Comparison of ENCODE assay signal across 38 cellular contexts in genomic region chrY:20681935-20682334, GRCh38.
"Had no signal": no experiment of that assay in that cellular context is flagged by ENCODE, and none has a peak within 500 bp of the region (broad histone marks: within the 10 kb centered on the region; RNA-seq: fewer than 3 reads in every experiment).

No MANE protein-coding gene starts in this region.

- H3K27ac ChIP-seq: ascending aorta, cardiac muscle cell, VCaP had no signal

- ATAC-seq: activated CD4-positive, alpha-beta T cell treated with anti-CD3 and anti-CD28 coated beads for 36 hours; activated CD4-positive, CD25-positive, alpha-beta regulatory T cell treated with anti-CD3 and anti-CD28 coated beads, Interleukin-2, amount 50 U/mL, for 24 hours; activated CD8-positive, alpha-beta memory T cell treated with anti-CD3 and anti-CD28 coated beads, Interleukin-2, amount 10 ng/mL, durations not matched to agents 7 days and 5 days; activated CD8-positive, alpha-beta T cell treated with anti-CD3 and anti-CD28 coated beads, Interleukin-2, amount 10 ng/mL, durations not matched to agents 7 days and 5 days; activated naive CD8-positive, alpha-beta T cell treated with anti-CD3 and anti-CD28 coated beads, Interleukin-2, amount 50 U/mL, for 24 hours had no signal

- H3K36me3 ChIP-seq: ascending aorta, cardiac muscle cell had no signal

- H3K36me3 Mint-ChIP-seq: activated CD8-positive, alpha-beta memory T cell treated with anti-CD3 and anti-CD28 coated beads, Interleukin-2, amount 10 ng/mL, durations not matched to agents 7 days and 5 days; activated naive CD4-positive, alpha-beta T cell treated with anti-CD3 and anti-CD28 coated beads, Interleukin-2, amount 50 U/mL, for 24 hours; activated naive CD8-positive, alpha-beta T cell treated with anti-CD3 and anti-CD28 coated beads, Interleukin-2, amount 10 ng/mL, durations not matched to agents 7 days and 5 days; brain had no signal

- H3K9me3 ChIP-seq: ascending aorta had no signal

- H3K4me3 Mint-ChIP-seq: activated CD4-positive, alpha-beta memory T cell treated with anti-CD3 and anti-CD28 coated beads, Interleukin-2, amount 10 ng/mL, durations not matched to agents 7 days and 5 days; activated CD4-positive, alpha-beta T cell treated with anti-CD3 and anti-CD28 coated beads for 36 hours; activated CD4-positive, alpha-beta T cell treated with anti-CD3 and anti-CD28 coated beads, Interleukin-2, amount 10 ng/mL, durations not matched to agents 7 days and 5 days; activated CD8-positive, alpha-beta memory T cell treated with anti-CD3 and anti-CD28 coated beads, Interleukin-2, amount 10 ng/mL, durations not matched to agents 7 days and 5 days; activated CD8-positive, alpha-beta T cell treated with anti-CD3 and anti-CD28 coated beads, Interleukin-2, amount 10 ng/mL, durations not matched to agents 7 days and 5 days; activated naive CD4-positive, alpha-beta T cell treated with anti-CD3 and anti-CD28 coated beads, Interleukin-2, amount 10 ng/mL, durations not matched to agents 7 days and 5 days; activated naive CD4-positive, alpha-beta T cell treated with anti-CD3 and anti-CD28 coated beads, Interleukin-2, amount 50 U/mL, for 24 hours; activated naive CD8-positive, alpha-beta T cell; activated naive CD8-positive, alpha-beta T cell treated with anti-CD3 and anti-CD28 coated beads, Interleukin-2, amount 10 ng/mL, durations not matched to agents 7 days and 5 days; activated naive CD8-positive, alpha-beta T cell treated with anti-CD3 and anti-CD28 coated beads, Interleukin-2, amount 50 U/mL, for 24 hours; activated T-cell treated with anti-CD3 and anti-CD28 coated beads, Interleukin-2, amount 50 U/mL, for 24 hours; brain; central memory CD8-positive, alpha-beta T cell; T-helper 1 cell treated with Interleukin-12 subunit alpha and Interleukin-12 subunit beta and Interleukin-4 antibody, amounts not matched to agents 30 μg/mL and 1 μg/mL, for 36 hours; T-helper 2 cell treated with Interferon-gamma antibody and Interleukin-4, amounts not matched to agents 5 μg/mL and 100 μg/mL, for 36 hours had no signal

- H3K9me3 Mint-ChIP-seq: activated CD4-positive, alpha-beta memory T cell treated with anti-CD3 and anti-CD28 coated beads, Interleukin-2, amount 10 ng/mL, durations not matched to agents 7 days and 5 days; activated T-cell treated with anti-CD3 and anti-CD28 coated beads, Interleukin-2, amount 50 U/mL, for 24 hours; central memory CD8-positive, alpha-beta T cell had no signal

- H3K27me3 ChIP-seq: ascending aorta, cardiac muscle cell had no signal

- DNase-seq: activated CD4-positive, alpha-beta memory T cell treated with anti-CD3 and anti-CD28 coated beads, Interleukin-2, amount 10 ng/mL, durations not matched to agents 7 days and 5 days; activated CD4-positive, alpha-beta T cell treated with anti-CD3 and anti-CD28 coated beads for 1 hour; activated CD4-positive, alpha-beta T cell treated with anti-CD3 and anti-CD28 coated beads for 36 hours; activated CD4-positive, alpha-beta T cell treated with anti-CD3 and anti-CD28 coated beads for 48 hours; activated CD4-positive, alpha-beta T cell treated with anti-CD3 and anti-CD28 coated beads, Interleukin-2, amount 10 ng/mL, durations not matched to agents 7 days and 5 days; activated CD4-positive, alpha-beta T cell treated with anti-CD3 and anti-CD28 coated beads, Interleukin-2, amount 50 U/mL, for 48 hours; activated CD4-positive, CD25-positive, alpha-beta regulatory T cell; activated CD8-positive, alpha-beta memory T cell treated with anti-CD3 and anti-CD28 coated beads for 24 hours; activated CD8-positive, alpha-beta memory T cell treated with anti-CD3 and anti-CD28 coated beads, Interleukin-2, amount 10 ng/mL, durations not matched to agents 7 days and 5 days; activated CD8-positive, alpha-beta memory T cell treated with anti-CD3 and anti-CD28 coated beads, Interleukin-2, amount 50 U/mL, for 48 hours; activated CD8-positive, alpha-beta T cell treated with anti-CD3 and anti-CD28 coated beads, Interleukin-2, amount 10 ng/mL, durations not matched to agents 7 days and 5 days; activated effector memory CD4-positive, alpha-beta T cell treated with Interleukin-2 at 50 U/mL for 16 hours; activated gamma-delta T cell; activated naive CD4-positive, alpha-beta T cell treated with anti-CD3 and anti-CD28 coated beads, Interleukin-2, amount 10 ng/mL, durations not matched to agents 7 days and 5 days; activated naive CD4-positive, alpha-beta T cell treated with Interleukin-2 at 50 U/mL for 16 hours; activated naive CD8-positive, alpha-beta T cell treated with anti-CD3 and anti-CD28 coated beads, Interleukin-2, amount 10 ng/mL, durations not matched to agents 7 days and 5 days; activated naive CD8-positive, alpha-beta T cell treated with anti-CD3 and anti-CD28 coated beads, Interleukin-2, amount 50 U/mL, for 24 hours; activated T-cell treated with anti-CD3 and anti-CD28 coated beads, Interleukin-2, amount 50 U/mL, for 24 hours; activated T-cell treated with anti-CD3 and anti-CD28 coated beads, Interleukin-2, amount 50 U/mL, for 48 hours; amygdala; anterior cingulate cortex; caudate nucleus; cerebellar nuclear complex; T-helper 2 cell; T-helper 9 cell had no signal

- H3K4me1 ChIP-seq: ascending aorta had no signal

- H3K27ac Mint-ChIP-seq: activated CD4-positive, alpha-beta memory T cell treated with anti-CD3 and anti-CD28 coated beads, Interleukin-2, amount 10 ng/mL, durations not matched to agents 7 days and 5 days; activated CD4-positive, alpha-beta T cell treated with anti-CD3 and anti-CD28 coated beads for 36 hours; activated CD4-positive, alpha-beta T cell treated with anti-CD3 and anti-CD28 coated beads, Interleukin-2, amount 10 ng/mL, durations not matched to agents 7 days and 5 days; activated CD8-positive, alpha-beta memory T cell treated with anti-CD3 and anti-CD28 coated beads, Interleukin-2, amount 10 ng/mL, durations not matched to agents 7 days and 5 days; activated CD8-positive, alpha-beta T cell treated with anti-CD3 and anti-CD28 coated beads, Interleukin-2, amount 10 ng/mL, durations not matched to agents 7 days and 5 days; activated naive CD4-positive, alpha-beta T cell treated with anti-CD3 and anti-CD28 coated beads, Interleukin-2, amount 10 ng/mL, durations not matched to agents 7 days and 5 days; activated naive CD4-positive, alpha-beta T cell treated with anti-CD3 and anti-CD28 coated beads, Interleukin-2, amount 50 U/mL, for 24 hours; activated naive CD8-positive, alpha-beta T cell; activated naive CD8-positive, alpha-beta T cell treated with anti-CD3 and anti-CD28 coated beads, Interleukin-2, amount 10 ng/mL, durations not matched to agents 7 days and 5 days; activated naive CD8-positive, alpha-beta T cell treated with anti-CD3 and anti-CD28 coated beads, Interleukin-2, amount 50 U/mL, for 24 hours; activated T-cell treated with anti-CD3 and anti-CD28 coated beads, Interleukin-2, amount 50 U/mL, for 24 hours; activated T-helper 2 cell treated with anti-CD3 and anti-CD28 coated beads, Interferon-gamma antibody, Interleukin-2, Interleukin-4, amounts not matched to agents 10 μg/mL and 5 μg/mL and 100 μg/mL, durations not matched to agents 14 hours and 24 hours and 36 hours; brain; T-helper 1 cell treated with Interleukin-12 subunit alpha and Interleukin-12 subunit beta and Interleukin-4 antibody, amounts not matched to agents 30 μg/mL and 1 μg/mL, for 36 hours; T-helper 2 cell treated with Interferon-gamma antibody and Interleukin-4, amounts not matched to agents 5 μg/mL and 100 μg/mL, for 36 hours had no signal

- H3K4me1 Mint-ChIP-seq: activated CD4-positive, alpha-beta memory T cell treated with anti-CD3 and anti-CD28 coated beads, Interleukin-2, amount 10 ng/mL, durations not matched to agents 7 days and 5 days; activated naive CD4-positive, alpha-beta T cell treated with anti-CD3 and anti-CD28 coated beads, Interleukin-2, amount 10 ng/mL, durations not matched to agents 7 days and 5 days; brain had no signal

- H3K27me3 Mint-ChIP-seq: activated CD4-positive, alpha-beta memory T cell treated with anti-CD3 and anti-CD28 coated beads, Interleukin-2, amount 10 ng/mL, durations not matched to agents 7 days and 5 days; activated CD4-positive, alpha-beta T cell treated with anti-CD3 and anti-CD28 coated beads for 36 hours; activated CD4-positive, alpha-beta T cell treated with anti-CD3 and anti-CD28 coated beads, Interleukin-2, amount 10 ng/mL, durations not matched to agents 7 days and 5 days; activated naive CD4-positive, alpha-beta T cell treated with anti-CD3 and anti-CD28 coated beads, Interleukin-2, amount 10 ng/mL, durations not matched to agents 7 days and 5 days; activated naive CD4-positive, alpha-beta T cell treated with anti-CD3 and anti-CD28 coated beads, Interleukin-2, amount 50 U/mL, for 24 hours; activated naive CD8-positive, alpha-beta T cell; activated naive CD8-positive, alpha-beta T cell treated with anti-CD3 and anti-CD28 coated beads, Interleukin-2, amount 10 ng/mL, durations not matched to agents 7 days and 5 days; activated naive CD8-positive, alpha-beta T cell treated with anti-CD3 and anti-CD28 coated beads, Interleukin-2, amount 50 U/mL, for 24 hours; activated T-cell treated with anti-CD3 and anti-CD28 coated beads, Interleukin-2, amount 50 U/mL, for 24 hours; brain; central memory CD8-positive, alpha-beta T cell had no signal

- FAIRE-seq: bronchial epithelial cell, TTC549 had no signal

- H3K4me3 ChIP-seq: ascending aorta, cardiac muscle cell had no signal
